ENCODE assay signal across 16 cellular contexts in genomic region chr22:49692499-49693225, GRCh38.
"Had no signal": no experiment of that assay in that cellular context is flagged by ENCODE, and none has a peak within 500 bp of the region (broad histone marks: within the 10 kb centered on the region; RNA-seq: fewer than 3 reads in every experiment).

No MANE protein-coding gene starts in this region.

- H3K27me3 Mint-ChIP-seq: activated CD4-positive, alpha-beta T cell treated with anti-CD3 and anti-CD28 coated beads, Interleukin-2, amount 10 ng/mL, durations not matched to agents 24 days and 14 days; activated naive CD8-positive, alpha-beta T cell treated with anti-CD3 and anti-CD28 coated beads for 36 hours had no signal

- H3K36me3 Mint-ChIP-seq: activated naive CD8-positive, alpha-beta T cell treated with anti-CD3 and anti-CD28 coated beads for 36 hours; brain; natural killer cell treated with Interleukin-12 subunit alpha and Interleukin-12 subunit beta and Interleukin-15 and Interleukin-18, amount 100 ng/mL, for 72 hours had no signal

- H3K27ac ChIP-seq: colonic mucosa, esophagus squamous epithelium, right atrium auricular region, skin epidermis, tibial artery had no signal

- H3K4me3 ChIP-seq: colonic mucosa, esophagus squamous epithelium, right atrium auricular region, skin epidermis, tibial artery had no signal

- H3K4me3 Mint-ChIP-seq: activated CD4-positive, alpha-beta T cell treated with anti-CD3 and anti-CD28 coated beads, Interleukin-2, amount 10 ng/mL, durations not matched to agents 24 days and 14 days; activated naive CD8-positive, alpha-beta T cell treated with anti-CD3 and anti-CD28 coated beads for 36 hours; activated T-cell treated with anti-CD3 and anti-CD28 coated beads, Interleukin-2, amount 50 U/mL, for 24 hours; brain; natural killer cell treated with Interleukin-12 subunit alpha and Interleukin-12 subunit beta and Interleukin-15 and Interleukin-18, amount 100 ng/mL, for 72 hours had no signal

- DNase-seq: activated CD4-positive, alpha-beta T cell treated with anti-CD3 and anti-CD28 coated beads, Interleukin-2, amount 10 ng/mL, durations not matched to agents 24 days and 14 days; activated CD4-positive, CD25-positive, alpha-beta regulatory T cell; activated gamma-delta T cell; activated naive CD8-positive, alpha-beta T cell treated with anti-CD3 and anti-CD28 coated beads for 36 hours; activated T-cell treated with anti-CD3 and anti-CD28 coated beads, Interleukin-2, amount 50 U/mL, for 24 hours; amygdala; central memory CD4-positive, alpha-beta T cell; colonic mucosa; esophagus squamous epithelium; mesenchymal stem cell; nucleus accumbens had no signal

- H3K9me3 Mint-ChIP-seq: natural killer cell treated with Interleukin-12 subunit alpha and Interleukin-12 subunit beta and Interleukin-15 and Interleukin-18, amount 100 ng/mL, for 72 hours had no signal

- H3K27ac Mint-ChIP-seq: activated CD4-positive, alpha-beta T cell treated with anti-CD3 and anti-CD28 coated beads, Interleukin-2, amount 10 ng/mL, durations not matched to agents 24 days and 14 days; activated naive CD8-positive, alpha-beta T cell treated with anti-CD3 and anti-CD28 coated beads for 36 hours; activated T-cell treated with anti-CD3 and anti-CD28 coated beads, Interleukin-2, amount 50 U/mL, for 24 hours; brain; natural killer cell treated with Interleukin-12 subunit alpha and Interleukin-12 subunit beta and Interleukin-15 and Interleukin-18, amount 100 ng/mL, for 72 hours had no signal

- H3K4me1 Mint-ChIP-seq: activated CD4-positive, alpha-beta T cell treated with anti-CD3 and anti-CD28 coated beads, Interleukin-2, amount 10 ng/mL, durations not matched to agents 24 days and 14 days; activated naive CD8-positive, alpha-beta T cell treated with anti-CD3 and anti-CD28 coated beads for 36 hours; brain had no signal
